Comparison of ENCODE assay signal across 9 cellular contexts in the genomic region with DNA sequence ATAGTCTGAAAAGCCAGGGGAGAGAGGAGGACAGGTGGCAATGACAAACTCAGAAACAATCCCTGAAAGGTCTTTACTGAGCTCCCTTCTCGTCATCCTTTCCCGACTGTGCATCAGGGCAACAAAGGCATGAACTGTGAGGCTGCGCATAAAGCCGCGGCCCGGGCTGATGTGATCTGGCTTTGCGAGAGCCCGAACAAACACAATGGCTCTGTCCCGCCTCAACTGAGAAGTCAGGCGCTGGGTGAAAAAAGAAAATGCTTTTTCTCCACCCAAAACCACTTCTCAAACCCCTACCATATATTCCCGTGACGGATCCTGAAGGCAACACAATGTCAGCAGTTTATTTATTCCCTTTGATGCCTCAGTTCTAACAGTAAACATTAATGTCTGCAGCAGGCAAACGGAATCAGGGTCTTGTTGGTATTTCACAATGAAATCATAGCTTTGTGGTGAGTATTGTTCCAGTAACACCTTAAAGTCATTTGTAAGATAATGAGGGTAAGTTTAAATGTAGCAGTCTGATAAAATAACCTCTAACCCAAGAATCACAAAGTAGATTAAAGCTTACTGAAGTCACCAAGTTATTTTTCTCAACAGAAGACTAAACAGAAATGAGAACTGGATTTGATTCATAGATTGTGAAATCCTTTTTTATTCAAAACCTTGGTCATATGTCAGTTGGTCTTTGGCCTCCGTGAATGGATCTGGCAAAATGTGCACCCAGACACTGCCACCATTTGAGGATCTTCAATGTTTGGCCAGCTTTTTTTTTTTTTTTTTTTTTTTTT.
DNase-seq lines count a peak whose midpoint lies in the region; ATAC-seq, FAIRE-seq and TF ChIP-seq lines count a peak whose summit lies in the region.
"Had no signal": no experiment of that assay in that cellular context is flagged by ENCODE, and none has a peak within 500 bp of the region (broad histone marks: within the 10 kb centered on the region; RNA-seq: fewer than 3 reads in every experiment).

No MANE protein-coding gene starts in this region.

- FAIRE-seq in HepG2 (lab: Jason Lieb, UNC) (no peak), GM19239 (lab: Jason Lieb, UNC) (no peak)
- FAIRE-seq: GM12891 had no signal

- no peak overlapping the region for H3K9ac ChIP-seq in HepG2 (ENCODE audit: insufficient read depth, low read depth, low read length)

- POLR2A ChIA-PET in HepG2 (lab: Yijun Ruan, JAX), result interaction anchor here (1.5 kb wide), 1 partner anchor 15 kb away, joined by 5 read pairs; no protein-coding TSS in a partner anchor

- no peaks in the 10 kb centered on the region for H3K27me3 ChIP-seq in MG63
- H3K27me3 ChIP-seq in HepG2 (ENCODE audit: control insufficient read depth in 1 of 2, insufficient read depth in 2 of 2, low read length in 2 of 2), result no peaks in the 10 kb centered on the region

- H4K20me1 ChIP-seq in HepG2 (ENCODE audit: insufficient read depth, low read length), result no peaks in the 10 kb centered on the region

- no peak overlapping the region for H3K4me3 Mint-ChIP-seq in activated T-cell treated with anti-CD3 and anti-CD28 coated beads, Interleukin-2, amount 50 U/mL, for 4 hours
- no peak overlapping the region for H3K4me3 Mint-ChIP-seq in activated naive CD4-positive, alpha-beta T cell treated with anti-CD3 and anti-CD28 coated beads for 36 hours

- peaks cover 5% of the 10 kb centered on the region for H3K27me3 Mint-ChIP-seq in activated T-cell treated with anti-CD3 and anti-CD28 coated beads, Interleukin-2, amount 50 U/mL, for 4 hours (ENCODE audit: low read depth)
- H3K27me3 Mint-ChIP-seq in activated naive CD4-positive, alpha-beta T cell treated with anti-CD3 and anti-CD28 coated beads for 36 hours (ENCODE audit: low read depth), result peaks cover 5% of the 10 kb centered on the region

- CTCF ChIA-PET in HepG2 (lab: Yijun Ruan, JAX; ENCODE audit: low intra/inter-chr PET ratio, low total read pairs), result no interaction called here
- CTCF ChIA-PET in activated naive CD4-positive, alpha-beta T cell treated with anti-CD3 and anti-CD28 coated beads for 36 hours (lab: Charles Lee), result no interaction called here

- TF ChIP-seq EP300 in HepG2 (IDR thresholded peaks at IDR 0.05; ENCODE audit: low read depth in 2 of 2, low read length in 2 of 2) (no peak), HepG2 (CRISPR knock-in tag; IDR thresholded peaks at IDR 0.05; ENCODE audit: borderline replicate concordance) (no peak)

- no peak overlapping the region for H3K27ac Mint-ChIP-seq in activated naive CD4-positive, alpha-beta T cell treated with anti-CD3 and anti-CD28 coated beads for 36 hours

- no peaks in the 10 kb centered on the region for H3K9me3 Mint-ChIP-seq in activated T-cell treated with anti-CD3 and anti-CD28 coated beads, Interleukin-2, amount 50 U/mL, for 4 hours
- no peaks in the 10 kb centered on the region for H3K9me3 Mint-ChIP-seq in activated naive CD4-positive, alpha-beta T cell treated with anti-CD3 and anti-CD28 coated beads for 36 hours

- no peaks in the 10 kb centered on the region for H3K36me3 Mint-ChIP-seq in activated T-cell treated with anti-CD3 and anti-CD28 coated beads, Interleukin-2, amount 50 U/mL, for 4 hours (ENCODE audit: insufficient read depth)
- H3K36me3 Mint-ChIP-seq in activated naive CD4-positive, alpha-beta T cell treated with anti-CD3 and anti-CD28 coated beads for 36 hours (ENCODE audit: low read depth), result no peaks in the 10 kb centered on the region

- H3K79me2 ChIP-seq in HepG2 (ENCODE audit: insufficient read depth, low read length), result peaks cover 13% of the 10 kb centered on the region

- no peak overlapping the region for H2AFZ ChIP-seq in HepG2 (ENCODE audit: low read length)

- TF ChIP-seq CTCF in HepG2 (CRISPR knock-in tag; IDR thresholded peaks at IDR 0.05), result no peak

- intact Hi-C loops in HepG2 (cut with micrococcal nuclease; ENCODE audit: unreplicated experiment), result no loop called here
- intact Hi-C loops in activated naive CD4-positive, alpha-beta T cell treated with anti-CD3 and anti-CD28 coated beads for 36 hours (cut with micrococcal nuclease), result no loop called here

- no peaks in the 10 kb centered on the region for H3K36me3 ChIP-seq in MG63
- H3K36me3 ChIP-seq in HepG2 (replicated peaks in 1 of 2; ENCODE audit: control insufficient read depth in 1 of 2, insufficient read depth in 2 of 2, low read length in 2 of 2), result no peaks in the 10 kb centered on the region

- TF ChIP-seq POLR2A in HepG2 (IDR thresholded peaks at IDR 0.05; ENCODE audit: insufficient read depth in 1 of 2, low read depth in 2 of 2, low read length in 2 of 2), result no peak

- no peak for ATAC-seq in HepG2
- no peak for ATAC-seq in activated T-cell treated with anti-CD3 and anti-CD28 coated beads, Interleukin-2, amount 50 U/mL, for 4 hours
- ATAC-seq in HG02884 (IDR thresholded peaks at IDR 0.05; ENCODE audit: unreplicated experiment), result no peak

- no peak overlapping the region for H3K4me2 ChIP-seq in HepG2 (ENCODE audit: low read depth, low read length)

- H3K4me1 ChIP-seq in HepG2 (ENCODE audit: insufficient read depth, low read length), result peaks cover 51% of the 10 kb centered on the region

- peak overlapping the region; percentile 12 for H3K27ac ChIP-seq in HepG2 (ENCODE audit: extremely low read length, insufficient read depth, low read length)

- H3K9me3 ChIP-seq in MG63 (no peaks in the 10 kb centered on the region), HepG2 (ENCODE audit: low read length) (no peaks in the 10 kb centered on the region)

- no TSS peak for BruUV-seq in HepG2 (replicated peaks; lab: Mats Ljungman, UMichigan)

- H3K4me3 ChIP-seq in MG63 (no peak overlapping the region), HepG2 (replicated peaks in 1 of 3; ENCODE audit: insufficient read depth in 1 of 3, low read depth in 2 of 3, low read length in 3 of 3) (no peak overlapping the region)

- in situ Hi-C loops in HepG2 (cut with HindIII; ENCODE audit: extremely low pct_ligation_motif_present, low pct_unique_long_range_greater_than_20kb), result no loop called here

- DNase-seq in MG63 (peak; percentile 42), dermis blood vessel endothelial cell (peak; percentile 40), HepG2 (ENCODE audit: low spot score) (no peak), superior temporal gyrus (ENCODE audit: extremely low spot score) (peak; percentile 93), GM19239 (ENCODE audit: insufficient read length, low spot score) (no peak)
- DNase-seq in activated T-cell treated with anti-CD3 and anti-CD28 coated beads, Interleukin-2, amount 50 U/mL, for 4 hours, result no peak
- DNase-seq in activated naive CD4-positive, alpha-beta T cell treated with anti-CD3 and anti-CD28 coated beads for 36 hours, result no peak

- WGBS in HepG2 (ENCODE audit: low lambda C conversion rate), result 96% methylated on average over 13 of the region's 14 CpGs

- H3K4me1 Mint-ChIP-seq in activated T-cell treated with anti-CD3 and anti-CD28 coated beads, Interleukin-2, amount 50 U/mL, for 4 hours (ENCODE audit: low read depth), result no peaks in the 10 kb centered on the region
- H3K4me1 Mint-ChIP-seq in activated naive CD4-positive, alpha-beta T cell treated with anti-CD3 and anti-CD28 coated beads for 36 hours (ENCODE audit: low read depth), result peaks cover 2% of the 10 kb centered on the region

- TF ChIP-seq RAD21 in HepG2 (CRISPR knock-in tag; IDR thresholded peaks at IDR 0.05), result no peak

TF ChIP-seq in HepG2, 621 proteins besides CTCF, POLR2A, EP300 and RAD21:
- TF ChIP-seq, protein P1, sequence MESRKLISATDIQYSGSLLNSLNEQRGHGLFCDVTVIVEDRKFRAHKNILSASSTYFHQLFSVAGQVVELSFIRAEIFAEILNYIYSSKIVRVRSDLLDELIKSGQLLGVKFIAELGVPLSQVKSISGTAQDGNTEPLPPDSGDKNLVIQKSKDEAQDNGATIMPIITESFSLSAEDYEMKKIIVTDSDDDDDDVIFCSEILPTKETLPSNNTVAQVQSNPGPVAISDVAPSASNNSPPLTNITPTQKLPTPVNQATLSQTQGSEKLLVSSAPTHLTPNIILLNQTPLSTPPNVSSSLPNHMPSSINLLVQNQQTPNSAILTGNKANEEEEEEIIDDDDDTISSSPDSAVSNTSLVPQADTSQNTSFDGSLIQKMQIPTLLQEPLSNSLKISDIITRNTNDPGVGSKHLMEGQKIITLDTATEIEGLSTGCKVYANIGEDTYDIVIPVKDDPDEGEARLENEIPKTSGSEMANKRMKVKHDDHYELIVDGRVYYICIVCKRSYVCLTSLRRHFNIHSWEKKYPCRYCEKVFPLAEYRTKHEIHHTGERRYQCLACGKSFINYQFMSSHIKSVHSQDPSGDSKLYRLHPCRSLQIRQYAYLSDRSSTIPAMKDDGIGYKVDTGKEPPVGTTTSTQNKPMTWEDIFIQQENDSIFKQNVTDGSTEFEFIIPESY (CRISPR knock-in tag; IDR thresholded peaks at IDR 0.05), result peak; percentile 25; the same call in 1 of the 2 replicates
- no peak for TF ChIP-seq MATR3 (CRISPR knock-in tag; IDR thresholded peaks at IDR 0.05)

Comparison
In these comparisons a context has a peak if more than half of its experiments do, and no peak if none do; other contexts are left out.
1. DNase-seq: peak in MG63 (single experiment), dermis blood vessel endothelial cell (single experiment) and superior temporal gyrus (single experiment); none in HepG2 (single experiment), activated T-cell treated with anti-CD3 and anti-CD28 coated beads, Interleukin-2, amount 50 U/mL, for 4 hours (single experiment), activated naive CD4-positive, alpha-beta T cell treated with anti-CD3 and anti-CD28 coated beads for 36 hours (single experiment) and GM19239 (single experiment).